8 cellular contexts compared by ENCODE assay signal in genomic region chr7:67371429-67372305, GRCh38.
A peak's percentile ranks its signal among the peaks of the same experiment; 100 is the strongest.
DNase-seq lines count a peak whose midpoint lies in the region; ATAC-seq and TF ChIP-seq lines count a peak whose summit lies in the region.

No MANE protein-coding gene starts in this region.

- peaks cover 0 to 5% (median 4%) of the 10 kb centered on the region in 4 donors for H3K4me1 Mint-ChIP-seq in CD4-positive, alpha-beta memory T cell
- peaks cover 5% of the 10 kb centered on the region for H3K4me1 Mint-ChIP-seq in activated CD4-positive, alpha-beta T cell treated with anti-CD3 and anti-CD28 coated beads, Interleukin-2, amount 10 ng/mL, durations not matched to agents 24 days and 14 days

- H3K27me3 Mint-ChIP-seq in CD4-positive, alpha-beta memory T cell, result peaks cover 11 to 16% of the 10 kb centered on the region in 2 donors
- H3K27me3 Mint-ChIP-seq in activated CD4-positive, alpha-beta T cell treated with anti-CD3 and anti-CD28 coated beads, Interleukin-2, amount 10 ng/mL, durations not matched to agents 24 days and 14 days, result no peaks in the 10 kb centered on the region

- 34 to 41% methylated on average over 18 of the region's 18 CpGs for WGBS in lung, 2 donors

- CTCF ChIA-PET in CD4-positive, alpha-beta memory T cell (lab: Charles Lee; ENCODE audit: partially characterized antibody), result interaction anchor here (0.8 to 2.6 kb wide), 3 partner anchors 9 to 15 kb away, joined by 3 to 13 read pairs (median 3); no protein-coding TSS in a partner anchor

- peaks cover 0 to 1% of the 10 kb centered on the region in 2 donors for H3K36me3 Mint-ChIP-seq in CD4-positive, alpha-beta memory T cell
- H3K36me3 Mint-ChIP-seq in activated CD4-positive, alpha-beta T cell treated with anti-CD3 and anti-CD28 coated beads, Interleukin-2, amount 10 ng/mL, durations not matched to agents 24 days and 14 days (ENCODE audit: low read depth), result no peaks in the 10 kb centered on the region

- H3K27me3 ChIP-seq in CD4-positive, alpha-beta memory T cell (ENCODE audit: insufficient read depth, low read length), result no peaks in the 10 kb centered on the region
- no peaks in the 10 kb centered on the region for H3K27me3 ChIP-seq in lung (ENCODE audit: control insufficient read depth, insufficient read depth)

- H3K9me3 ChIP-seq in CD4-positive, alpha-beta memory T cell (ENCODE audit: control insufficient read depth in 1 of 2, low read length in 2 of 2), result no peaks in the 10 kb centered on the region
- H3K9me3 ChIP-seq in lung (ENCODE audit: control insufficient read depth in 2 of 2, insufficient read depth in 1 of 2, low read length in 1 of 2), result peaks cover 0 to 14% of the 10 kb centered on the region in 2 donors

- no peak overlapping the region for H3K27ac Mint-ChIP-seq in CD4-positive, alpha-beta memory T cell
- no peak overlapping the region for H3K27ac Mint-ChIP-seq in activated CD4-positive, alpha-beta T cell treated with anti-CD3 and anti-CD28 coated beads, Interleukin-2, amount 10 ng/mL, durations not matched to agents 24 days and 14 days

- H3K9me3 Mint-ChIP-seq in CD4-positive, alpha-beta memory T cell, result peaks cover 0 to 22% (median 8%) of the 10 kb centered on the region in 8 donors
- H3K9me3 Mint-ChIP-seq in activated CD4-positive, alpha-beta T cell treated with anti-CD3 and anti-CD28 coated beads, Interleukin-2, amount 10 ng/mL, durations not matched to agents 24 days and 14 days, result no peaks in the 10 kb centered on the region

- peak; percentile 76 for TF ChIP-seq CTCF in lung (IDR thresholded peaks at IDR 0.05; ENCODE audit: control extremely low read depth, extremely low read depth)

- intact Hi-C loops in CD4-positive, alpha-beta memory T cell (cut with micrococcal nuclease), result no loop called here
- intact Hi-C loops in activated CD4-positive, alpha-beta T cell treated with anti-CD3 and anti-CD28 coated beads, Interleukin-2, amount 10 ng/mL, durations not matched to agents 24 days and 14 days (cut with micrococcal nuclease), result no loop called here

- H3K4me1 ChIP-seq in CD4-positive, alpha-beta memory T cell (ENCODE audit: insufficient read depth, low read length), result no peaks in the 10 kb centered on the region
- no peaks in the 10 kb centered on the region for H3K4me1 ChIP-seq in lung (ENCODE audit: control insufficient read depth in 2 of 2, insufficient read depth in 2 of 2, low read length in 2 of 2)

- H3K36me3 ChIP-seq in CD4-positive, alpha-beta memory T cell (ENCODE audit: insufficient read depth, low read length), result no peaks in the 10 kb centered on the region
- H3K36me3 ChIP-seq in lung (ENCODE audit: control insufficient read depth in 2 of 2, insufficient read depth in 2 of 2, low read length in 2 of 2), result no peaks in the 10 kb centered on the region

- POLR2A ChIA-PET in CD4-positive, alpha-beta memory T cell (lab: Charles Lee; ENCODE audit: partially characterized antibody), result no interaction called here

- no peak overlapping the region for H3K27ac ChIP-seq in CD4-positive, alpha-beta memory T cell (ENCODE audit: low read depth, low read length)
- no peak overlapping the region for H3K27ac ChIP-seq in lung (ENCODE audit: low read depth in 1 of 2, low read length in 1 of 2)

- peak; percentile 96 for ATAC-seq in HG03354 (IDR thresholded peaks at IDR 0.05; ENCODE audit: poor library complexity, severe bottlenecking, unreplicated experiment)
- ATAC-seq in lung (ENCODE audit: insufficient read depth, low FRiP score), result peak; percentile 93

- H3K4me3 Mint-ChIP-seq in CD4-positive, alpha-beta memory T cell, result no peak overlapping the region
- H3K4me3 Mint-ChIP-seq in activated CD4-positive, alpha-beta T cell treated with anti-CD3 and anti-CD28 coated beads, Interleukin-2, amount 10 ng/mL, durations not matched to agents 24 days and 14 days, result no peak overlapping the region

- no peak overlapping the region for H3K4me3 ChIP-seq in CD4-positive, alpha-beta memory T cell (ENCODE audit: low read length in 2 of 2)
- H3K4me3 ChIP-seq in lung, result no peak overlapping the region

- DNase-seq in CD4-positive, alpha-beta memory T cell, result peak; percentile 45 to 62 (median 50)
- DNase-seq in GM19240 (ENCODE audit: insufficient read length, low spot score) (peak; percentile 89), NCI-H446 treated with DMSO at 0.1 percent for 48 hours (lab: John Stamatoyannopoulos, UW) (peak; percentile 18), dermis blood vessel endothelial cell (peak; percentile 84), lung (ENCODE audit: low spot score) (peak; percentile 63)
- DNase-seq in activated CD4-positive, alpha-beta T cell treated with anti-CD3 and anti-CD28 coated beads, Interleukin-2, amount 10 ng/mL, durations not matched to agents 24 days and 14 days, result peak; percentile 88
- DNase-seq in stimulated activated CD8-positive, alpha-beta memory T cell treated with anti-CD3 and anti-CD28 coated beads, Interleukin-15, amount 100 ng/mL, for 24 hours (ENCODE audit: low read depth), result peak; percentile 4

Comparison
In these comparisons a context has a peak if more than half of its experiments do, and no peak if none do; other contexts are left out.
1. DNase-seq: peak in every context shown above with its lines; median percentile 89 in GM19240; 88 in activated CD4-positive, alpha-beta T cell treated with anti-CD3 and anti-CD28 coated beads, Interleukin-2, amount 10 ng/mL, durations not matched to agents 24 days and 14 days; 84 in dermis blood vessel endothelial cell; 63 in lung; 50 in CD4-positive, alpha-beta memory T cell; 18 in NCI-H446 treated with DMSO at 0.1 percent for 48 hours; 4 in stimulated activated CD8-positive, alpha-beta memory T cell treated with anti-CD3 and anti-CD28 coated beads, Interleukin-15, amount 100 ng/mL, for 24 hours.